11 cellular contexts compared by ENCODE assay signal in the genomic region with DNA sequence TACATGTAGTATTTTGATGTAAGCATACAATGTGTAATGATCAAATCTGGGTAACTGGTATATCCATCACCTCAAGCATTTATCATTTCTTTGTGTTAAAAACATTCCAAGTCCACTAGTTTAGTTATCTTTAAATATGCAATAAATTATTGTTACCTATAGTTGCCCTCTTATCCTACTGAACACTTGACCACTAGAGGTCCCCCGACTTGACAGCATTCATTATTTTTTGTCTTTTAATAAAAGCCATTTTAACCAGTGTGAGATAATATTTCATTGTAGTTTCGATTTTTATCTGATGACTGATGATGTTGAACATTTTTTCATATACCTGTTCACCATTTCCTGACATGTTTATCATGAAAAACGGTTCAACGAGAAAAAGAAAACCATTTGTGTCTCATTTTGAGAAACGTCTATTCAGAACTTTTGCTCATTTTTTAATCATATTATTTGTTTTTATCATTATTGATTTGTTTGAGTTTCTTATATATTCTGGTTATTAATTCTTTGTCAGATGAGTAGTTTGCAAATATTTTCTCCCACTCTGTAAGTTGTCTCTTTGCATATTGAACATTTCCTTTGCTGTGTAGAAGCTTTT.
A peak's percentile ranks its signal among the peaks of the same experiment; 100 is the strongest.
DNase-seq lines count a peak whose midpoint lies in the region; ATAC-seq, FAIRE-seq and TF ChIP-seq lines count a peak whose summit lies in the region.
"Had no signal": no experiment of that assay in that cellular context is flagged by ENCODE, and none has a peak within 500 bp of the region (broad histone marks: within the 10 kb centered on the region; RNA-seq: fewer than 3 reads in every experiment).

No MANE protein-coding gene starts in this region.

- ATAC-seq in pancreas, result no peak
- no peak for ATAC-seq in HG03280 (IDR thresholded peaks at IDR 0.05; ENCODE audit: unreplicated experiment)

- H3K4me2 ChIP-seq in Loucy (ENCODE audit: low read depth, low read length, poor library complexity, severe bottlenecking), result no peak overlapping the region

- H4K20me1 ChIP-seq in Loucy (ENCODE audit: insufficient read depth, low read length, poor library complexity, severe bottlenecking), result no peaks in the 10 kb centered on the region

- H3F3A ChIP-seq in Loucy (ENCODE audit: low read depth), result no peaks in the 10 kb centered on the region

- H3K4me3 ChIP-seq in Loucy (ENCODE audit: low read length, poor library complexity, severe bottlenecking) (no peak overlapping the region), brain microvascular endothelial cell (ENCODE audit: low read depth, low read length) (no peak overlapping the region), pancreas (no peak overlapping the region), vagina (no peak overlapping the region)

- H3K9ac ChIP-seq in Loucy (ENCODE audit: low read depth, low read length, poor library complexity, severe bottlenecking), result no peak overlapping the region

- WGBS in pancreas, 2 donors, result 51 to 62% methylated on average over 5 of the region's 5 CpGs

- H3K4me1 ChIP-seq in Loucy (ENCODE audit: insufficient read depth, low read length, poor library complexity, severe bottlenecking), result no peaks in the 10 kb centered on the region
- H3K4me1 ChIP-seq in pancreas, result no peaks in the 10 kb centered on the region
- H3K4me1 ChIP-seq in vagina, result no peaks in the 10 kb centered on the region

- TF ChIP-seq CTCF in Loucy (conservative IDR thresholded peaks at IDR 0.05; ENCODE audit: low read length), result peak; percentile 53
- TF ChIP-seq CTCF in brain microvascular endothelial cell (IDR thresholded peaks at IDR 0.05; ENCODE audit: low read depth, low read length, missing control alignments), result peak; percentile 55
- TF ChIP-seq CTCF in pancreas (IDR thresholded peaks at IDR 0.05), result peak in 1 of 4 donors; percentile 24
- no peak for TF ChIP-seq CTCF in vagina (IDR thresholded peaks at IDR 0.05)

- no peaks in the 10 kb centered on the region for H3K36me3 ChIP-seq in Loucy (ENCODE audit: insufficient read depth, low read length)
- H3K36me3 ChIP-seq in brain microvascular endothelial cell (replicated peaks), result no peaks in the 10 kb centered on the region
- H3K36me3 ChIP-seq in pancreas, result no peaks in the 10 kb centered on the region
- no peaks in the 10 kb centered on the region for H3K36me3 ChIP-seq in vagina

- H3K27ac ChIP-seq in brain microvascular endothelial cell (no peak overlapping the region), pancreas (no peak overlapping the region), vagina (no peak overlapping the region)

- H2AFZ ChIP-seq in Loucy (ENCODE audit: low read length), result no peak overlapping the region

- TF ChIP-seq POLR2A in vagina (IDR thresholded peaks at IDR 0.05), result no peak

- in situ Hi-C loops in brain microvascular endothelial cell (cut with HindIII; ENCODE audit: low pct_ligation_motif_present, low sequenced_read_pairs), result no loop called here

- intact Hi-C loops in pancreas (cut with DNase I), result no loop called here
- intact Hi-C loops in vagina (cut with DNase I), result no loop called here

- no peaks in the 10 kb centered on the region for H3K79me2 ChIP-seq in Loucy (ENCODE audit: insufficient read depth, low read length)

- FAIRE-seq in pancreas (lab: Jason Lieb, UNC), result peak; percentile 9

- H3K9me2 ChIP-seq in Loucy (replicated peaks; ENCODE audit: low read depth, low read length), result no peaks in the 10 kb centered on the region; the same call in 1 of the 2 replicates

- H3K9me3 ChIP-seq in Loucy (ENCODE audit: insufficient read depth, low read depth, low read length), result no peaks in the 10 kb centered on the region
- H3K9me3 ChIP-seq in pancreas, result no peaks in the 10 kb centered on the region
- no peaks in the 10 kb centered on the region for H3K9me3 ChIP-seq in vagina

- no peaks in the 10 kb centered on the region for H3K27me3 ChIP-seq in Loucy (ENCODE audit: insufficient read depth, low read length, poor library complexity, severe bottlenecking)
- no peaks in the 10 kb centered on the region for H3K27me3 ChIP-seq in brain microvascular endothelial cell (replicated peaks)
- no peaks in the 10 kb centered on the region for H3K27me3 ChIP-seq in pancreas
- no peaks in the 10 kb centered on the region for H3K27me3 ChIP-seq in vagina

- DNase-seq in NCI-H82 (lab: John Stamatoyannopoulos, UW) (peak; percentile 11), NCI-H82 treated with DMSO at 0.1 percent for 48 hours (lab: John Stamatoyannopoulos, UW; ENCODE audit: unreplicated experiment) (no peak), brain microvascular endothelial cell (no peak), pancreas (no peak), vagina (ENCODE audit: extremely low spot score in 2 of 2) (no peak)
- no peak for DNase-seq in stimulated activated CD4-positive, alpha-beta T cell treated with anti-CD3 and anti-CD28 coated beads, Interleukin-4, amount 100 ng/mL, for 4 hours
- DNase-seq: activated naive CD8-positive, alpha-beta T cell treated with anti-CD3 and anti-CD28 coated beads, Interleukin-2, amount 10 ng/mL, durations not matched to agents 7 days and 5 days; hypothalamus; NCI-H1417 treated with DMSO at 0.1 percent for 48 hours had no signal

Comparison
In these comparisons a context has a peak if more than half of its experiments do, and no peak if none do; other contexts are left out.
1. CTCF ChIP-seq: peak in Loucy (single experiment) and brain microvascular endothelial cell (single experiment); none in vagina (0 of 3).